26 cellular contexts compared by ENCODE assay signal in the genomic region with DNA sequence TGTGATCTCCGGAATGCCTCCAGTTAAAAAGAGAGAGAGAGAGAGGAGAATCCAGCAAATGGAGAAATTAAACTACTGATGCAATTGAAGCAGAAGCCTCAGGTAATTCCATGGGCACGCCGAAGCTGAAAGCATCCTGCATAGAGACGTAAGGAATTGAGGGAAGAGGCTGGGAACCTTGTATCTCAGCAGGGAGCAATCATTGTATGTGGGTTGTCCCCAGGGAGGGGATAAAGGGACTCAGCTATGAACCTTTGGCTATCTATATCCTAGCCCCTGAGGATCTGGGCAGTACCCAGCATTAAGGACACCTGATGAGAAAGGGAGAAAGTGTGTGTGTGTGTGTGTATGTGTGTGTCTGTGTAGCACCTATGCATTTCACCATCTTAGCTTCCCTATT.
"Had no signal": no experiment of that assay in that cellular context is flagged by ENCODE, and none has a peak within 500 bp of the region (broad histone marks: within the 10 kb centered on the region; RNA-seq: fewer than 3 reads in every experiment).

No MANE protein-coding gene starts in this region.

- H3K4me1 ChIP-seq: breast epithelium, spleen, upper lobe of left lung had no signal

- ATAC-seq: activated CD8-positive, alpha-beta T cell treated with anti-CD3 and anti-CD28 coated beads, Interleukin-2, amount 10 ng/mL, durations not matched to agents 7 days and 5 days; esophagus mucosa; left colon; T-cell had no signal

- FAIRE-seq: colon, endothelial cell of umbilical vein, keratinocyte had no signal

- DNase-seq: activated CD4-positive, alpha-beta T cell treated with anti-CD3 and anti-CD28 coated beads, Interleukin-2, amount 10 ng/mL, durations not matched to agents 7 days and 5 days; activated CD4-positive, CD25-positive, alpha-beta regulatory T cell treated with anti-CD3 and anti-CD28 coated beads, Interleukin-2, amount 50 U/mL, for 72 hours; activated CD8-positive, alpha-beta T cell treated with anti-CD3 and anti-CD28 coated beads, Interleukin-2, amount 10 ng/mL, durations not matched to agents 7 days and 5 days; activated naive CD4-positive, alpha-beta T cell treated with Interleukin-2 at 50 U/mL for 16 hours; activated naive CD8-positive, alpha-beta T cell treated with anti-CD3 and anti-CD28 coated beads, Interleukin-2, amount 10 ng/mL, durations not matched to agents 7 days and 5 days; activated T-cell treated with anti-CD3 and anti-CD28 coated beads, Interleukin-2, amount 50 U/mL, for 1 hour; amniotic stem cell; effector memory CD4-positive, alpha-beta T cell; foreskin melanocyte; left colon; mesenchymal stem cell; naive B cell; spleen; stimulated activated CD4-positive, alpha-beta T cell treated with anti-CD3 and anti-CD28 coated beads, Interleukin-4, amount 100 ng/mL, for 1 hour; stimulated activated naive CD4-positive, alpha-beta T cell treated with Interleukin-2 at 50 U/mL for 16 hours; T-cell; upper lobe of left lung had no signal

- H3K4me1 Mint-ChIP-seq: activated CD4-positive, alpha-beta T cell treated with anti-CD3 and anti-CD28 coated beads, Interleukin-2, amount 10 ng/mL, durations not matched to agents 7 days and 5 days; activated naive CD8-positive, alpha-beta T cell treated with anti-CD3 and anti-CD28 coated beads, Interleukin-2, amount 10 ng/mL, durations not matched to agents 7 days and 5 days; central memory CD8-positive, alpha-beta T cell; naive B cell; neural crest cell; T-cell had no signal

- H3K4me3 Mint-ChIP-seq: activated CD4-positive, alpha-beta T cell treated with anti-CD3 and anti-CD28 coated beads, Interleukin-2, amount 10 ng/mL, durations not matched to agents 7 days and 5 days; activated CD8-positive, alpha-beta T cell treated with anti-CD3 and anti-CD28 coated beads, Interleukin-2, amount 10 ng/mL, durations not matched to agents 7 days and 5 days; activated naive CD8-positive, alpha-beta T cell treated with anti-CD3 and anti-CD28 coated beads, Interleukin-2, amount 10 ng/mL, durations not matched to agents 7 days and 5 days; central memory CD8-positive, alpha-beta T cell; naive B cell; neural crest cell; T-cell; T-helper 2 cell treated with Interferon-gamma antibody and Interleukin-4, amounts not matched to agents 5 μg/mL and 100 μg/mL, for 36 hours had no signal

- H3K27me3 Mint-ChIP-seq: activated CD4-positive, alpha-beta T cell treated with anti-CD3 and anti-CD28 coated beads, Interleukin-2, amount 10 ng/mL, durations not matched to agents 7 days and 5 days; activated naive CD8-positive, alpha-beta T cell treated with anti-CD3 and anti-CD28 coated beads, Interleukin-2, amount 10 ng/mL, durations not matched to agents 7 days and 5 days had no signal

- H3K9me3 ChIP-seq: breast epithelium, spleen, upper lobe of left lung had no signal

- H3K27me3 ChIP-seq: breast epithelium, spleen, upper lobe of left lung had no signal

- H3K9me3 Mint-ChIP-seq: activated CD4-positive, alpha-beta T cell treated with anti-CD3 and anti-CD28 coated beads, Interleukin-2, amount 10 ng/mL, durations not matched to agents 7 days and 5 days; activated naive CD8-positive, alpha-beta T cell treated with anti-CD3 and anti-CD28 coated beads, Interleukin-2, amount 10 ng/mL, durations not matched to agents 7 days and 5 days; central memory CD8-positive, alpha-beta T cell; naive B cell; neural crest cell; T-cell; T-helper 2 cell treated with Interferon-gamma antibody and Interleukin-4, amounts not matched to agents 5 μg/mL and 100 μg/mL, for 36 hours had no signal

- H3K27ac Mint-ChIP-seq: activated CD4-positive, alpha-beta T cell treated with anti-CD3 and anti-CD28 coated beads, Interleukin-2, amount 10 ng/mL, durations not matched to agents 7 days and 5 days; activated CD8-positive, alpha-beta T cell treated with anti-CD3 and anti-CD28 coated beads, Interleukin-2, amount 10 ng/mL, durations not matched to agents 7 days and 5 days; activated naive CD8-positive, alpha-beta T cell treated with anti-CD3 and anti-CD28 coated beads, Interleukin-2, amount 10 ng/mL, durations not matched to agents 7 days and 5 days; naive B cell; T-cell; T-helper 2 cell treated with Interferon-gamma antibody and Interleukin-4, amounts not matched to agents 5 μg/mL and 100 μg/mL, for 36 hours had no signal

- H3K4me3 ChIP-seq: breast epithelium, spleen, upper lobe of left lung had no signal

- H3K36me3 Mint-ChIP-seq: activated naive CD8-positive, alpha-beta T cell treated with anti-CD3 and anti-CD28 coated beads, Interleukin-2, amount 10 ng/mL, durations not matched to agents 7 days and 5 days; naive B cell; T-cell had no signal

- H3K36me3 ChIP-seq: breast epithelium, spleen, upper lobe of left lung had no signal

- H3K27ac ChIP-seq: breast epithelium, spleen, upper lobe of left lung, VCaP had no signal
